19 cellular contexts compared by ENCODE assay signal in genomic region chr2:121186261-121186660, GRCh38.
DNase-seq lines count a peak whose midpoint lies in the region; ATAC-seq and TF ChIP-seq lines count a peak whose summit lies in the region.
"Had no signal": no experiment of that assay in that cellular context is flagged by ENCODE, and none has a peak within 500 bp of the region (broad histone marks: within the 10 kb centered on the region; RNA-seq: fewer than 3 reads in every experiment).

No MANE protein-coding gene starts in this region.

- BruUV-seq in mammary epithelial cell (replicated peaks; lab: Mats Ljungman, UMichigan): no TSS peak

- no peaks in the 10 kb centered on the region for H3K36me3 ChIP-seq in mammary epithelial cell (ENCODE audit: insufficient read depth, low read length)
- no peaks in the 10 kb centered on the region for H3K36me3 ChIP-seq in sigmoid colon
- H3K36me3 ChIP-seq: BE2C, brain microvascular endothelial cell, esophagus muscularis mucosa, lower lobe of right lung, tibial nerve, WERI-Rb-1 had no signal

- TF ChIP-seq POLR2A in sigmoid colon (IDR thresholded peaks at IDR 0.05): no peak

- ATAC-seq in GM18870 (IDR thresholded peaks at IDR 0.05; ENCODE audit: unreplicated experiment): no peak
- ATAC-seq: activated CD8-positive, alpha-beta T cell treated with anti-CD3 and anti-CD28 coated beads, Interleukin-2, amount 10 ng/mL, durations not matched to agents 7 days and 5 days; lower lobe of right lung; naive thymus-derived CD8-positive, alpha-beta T cell had no signal

- whole genome bisulfite sequencing in mammary epithelial cell (ENCODE audit: low coverage, missing lambda C conversion rate): 47% methylated on average over 4 of the region's 9 CpGs
- 81 to 86% methylated on average over 9 of the region's 9 CpGs for WGBS in sigmoid colon, 2 donors

- in situ Hi-C loops in mammary epithelial cell (cut with MboI; ENCODE audit: low sequenced_read_pairs in 2 of 2): no loop called here

- no peaks in the 10 kb centered on the region for H3K9me3 ChIP-seq in mammary epithelial cell (replicated peaks; ENCODE audit: insufficient read depth, low read length)
- no peaks in the 10 kb centered on the region for H3K9me3 ChIP-seq in sigmoid colon
- H3K9me3 ChIP-seq: BE2C, esophagus muscularis mucosa, lower lobe of right lung, tibial nerve had no signal

- TF ChIP-seq EP300 in sigmoid colon (IDR thresholded peaks at IDR 0.05): no peak

- intact Hi-C loops in mammary epithelial cell (cut with micrococcal nuclease): no loop called here
- intact Hi-C loops in sigmoid colon (cut with DNase I): no loop called here

- dilution Hi-C loops in mammary epithelial cell (cut with HindIII; ENCODE audit: low sequenced_read_pairs): loop anchor here (5.0 kb wide), 1 partner anchor 89 kb away; no protein-coding TSS in a partner anchor

- CTCF ChIA-PET in mammary epithelial cell (lab: Charles Lee; ENCODE audit: low non-redundant PET): no interaction called here

- H4K20me1 ChIP-seq in mammary epithelial cell (ENCODE audit: insufficient read depth, low read length): no peaks in the 10 kb centered on the region

- DNase-seq in DMS153 (lab: John Stamatoyannopoulos, UW) (peak; percentile 38), DMS153 treated with DMSO at 0.1 percent for 48 hours (lab: John Stamatoyannopoulos, UW; ENCODE audit: unreplicated experiment) (no peak), NCI-H146 treated with DMSO at 0.1 percent for 48 hours (lab: John Stamatoyannopoulos, UW; ENCODE audit: unreplicated experiment) (peak; percentile 45), mammary epithelial cell (no peak), sigmoid colon (peak; percentile 41), hypothalamus (lab: John Stamatoyannopoulos, UW) (no peak)
- no peak for DNase-seq in activated T-cell treated with anti-CD3 and anti-CD28 coated beads, Interleukin-2, amount 50 U/mL, for 1 hour
- DNase-seq: activated CD8-positive, alpha-beta T cell treated with anti-CD3 and anti-CD28 coated beads, Interleukin-2, amount 10 ng/mL, durations not matched to agents 7 days and 5 days; BE2C; brain microvascular endothelial cell; lower lobe of right lung; naive thymus-derived CD8-positive, alpha-beta T cell; NCI-H1694; WERI-Rb-1 had no signal

- H3K27me3 ChIP-seq in mammary epithelial cell (ENCODE audit: insufficient read depth, low read length): no peaks in the 10 kb centered on the region
- no peaks in the 10 kb centered on the region for H3K27me3 ChIP-seq in sigmoid colon
- H3K27me3 ChIP-seq: BE2C, brain microvascular endothelial cell, esophagus muscularis mucosa, tibial nerve had no signal

- peaks cover 38% of the 10 kb centered on the region for H3K4me1 ChIP-seq in mammary epithelial cell (ENCODE audit: insufficient read depth, low read length)
- no peaks in the 10 kb centered on the region for H3K4me1 ChIP-seq in sigmoid colon
- H3K4me1 ChIP-seq: BE2C, esophagus muscularis mucosa, lower lobe of right lung, tibial nerve had no signal

- H3K9ac ChIP-seq in mammary epithelial cell (ENCODE audit: insufficient read depth, low read length): peak overlapping the region; percentile 65

- peak overlapping the region; percentile 4 for H2AFZ ChIP-seq in mammary epithelial cell (ENCODE audit: low read depth, low read length)

- TF ChIP-seq CTCF in mammary epithelial cell (conservative IDR thresholded peaks at IDR 0.05 in 1 of 2, IDR thresholded peaks at IDR 0.05 in 1 of 2; ENCODE audit: extremely low read depth in 1 of 2, insufficient read depth in 1 of 2, low read depth in 1 of 2, low read length in 2 of 2) (no peak), sigmoid colon (IDR thresholded peaks at IDR 0.05) (no peak)

- H3K4me3 ChIP-seq in mammary epithelial cell (replicated peaks in 1 of 3; ENCODE audit: insufficient read depth in 1 of 3, low read depth in 2 of 3, low read length in 3 of 3) (no peak overlapping the region), sigmoid colon (no peak overlapping the region)
- H3K4me3 ChIP-seq: esophagus muscularis mucosa, lower lobe of right lung, smooth muscle cell, tibial nerve had no signal

- H3K27ac ChIP-seq in mammary epithelial cell (ENCODE audit: insufficient read depth, low read depth, low read length) (peak overlapping the region; percentile 89), sigmoid colon (no peak overlapping the region)
- H3K27ac ChIP-seq: 22Rv1, brain microvascular endothelial cell, esophagus muscularis mucosa, lower lobe of right lung, tibial nerve, WERI-Rb-1 had no signal

- peak overlapping the region; percentile 19 for H3K4me2 ChIP-seq in mammary epithelial cell (ENCODE audit: insufficient read depth, low read depth, low read length)
- H3K4me2 ChIP-seq: smooth muscle cell had no signal

- no peaks in the 10 kb centered on the region for H3K79me2 ChIP-seq in mammary epithelial cell (ENCODE audit: insufficient read depth, low read length)

Comparison
In these comparisons a context has a peak if more than half of its experiments do, and no peak if none do; other contexts are left out.
1. DNase-seq: peak in DMS153 (single experiment), NCI-H146 treated with DMSO at 0.1 percent for 48 hours (single experiment) and sigmoid colon (single experiment); none in DMS153 treated with DMSO at 0.1 percent for 48 hours (single experiment), mammary epithelial cell (single experiment), hypothalamus (0 of 51) and activated T-cell treated with anti-CD3 and anti-CD28 coated beads, Interleukin-2, amount 50 U/mL, for 1 hour (single experiment).